ENCODE assay signal across 23 cellular contexts in the genomic region with DNA sequence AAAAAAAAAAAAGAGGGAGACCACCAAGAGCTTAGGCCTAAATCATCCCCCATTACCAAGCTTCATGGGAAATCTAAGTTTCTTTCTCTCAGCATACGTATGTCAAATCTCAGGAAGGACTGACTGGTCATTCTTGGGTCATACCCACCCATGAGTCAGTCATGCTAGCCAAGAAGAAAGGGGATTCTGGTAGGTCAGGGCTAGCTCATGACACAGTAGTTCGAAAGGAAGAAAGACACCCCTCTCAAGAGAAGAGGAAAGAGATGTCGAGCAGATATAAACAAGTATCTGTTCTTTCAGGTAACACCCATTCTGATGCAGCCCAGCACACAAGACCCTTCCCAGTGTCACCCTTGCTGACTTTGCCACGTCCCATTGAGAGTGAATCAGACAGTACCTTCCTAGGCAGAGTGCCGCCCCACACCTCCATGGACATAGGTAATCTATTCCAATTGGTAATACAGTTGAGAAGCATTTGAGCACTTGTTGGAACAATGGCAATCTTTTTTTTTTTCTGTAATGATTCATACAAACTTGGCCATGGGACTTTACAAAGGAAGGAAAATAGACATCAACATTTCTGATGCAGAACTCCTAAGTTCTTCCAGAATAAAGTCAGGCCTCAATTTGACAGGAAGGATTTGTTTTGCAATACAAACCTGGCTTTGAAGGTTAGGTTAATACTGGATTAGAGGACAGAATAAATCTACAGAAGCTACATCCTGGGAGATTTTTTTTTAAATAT.
"Had no signal": no experiment of that assay in that cellular context is flagged by ENCODE, and none has a peak within 500 bp of the region (broad histone marks: within the 10 kb centered on the region; RNA-seq: fewer than 3 reads in every experiment).

No MANE protein-coding gene starts in this region.

- H3K4me3 ChIP-seq: coronary artery, left lung, right atrium auricular region, suprapubic skin, transverse colon, uterus had no signal

- ATAC-seq: activated CD8-positive, alpha-beta T cell treated with anti-CD3 and anti-CD28 coated beads, Interleukin-2, amount 10 ng/mL, durations not matched to agents 7 days and 5 days; activated T-cell treated with anti-CD3 and anti-CD28 coated beads, Interleukin-2, amount 50 U/mL, for 4 hours; left lung; stimulated activated naive CD8-positive, alpha-beta T cell treated with anti-CD3 and anti-CD28 coated beads, Interleukin-15, amount 100 ng/mL, for 72 hours; T-cell had no signal

- H3K9me3 ChIP-seq: right atrium auricular region, suprapubic skin, transverse colon, uterus had no signal

- H3K36me3 ChIP-seq: brain microvascular endothelial cell, left lung, right atrium auricular region, suprapubic skin, transverse colon, uterus had no signal

- H3K4me1 ChIP-seq: left lung, right atrium auricular region, uterus had no signal

- DNase-seq: activated CD4-positive, alpha-beta T cell treated with anti-CD3 and anti-CD28 coated beads, Interleukin-2, amount 10 ng/mL, durations not matched to agents 24 days and 14 days; activated CD8-positive, alpha-beta memory T cell treated with anti-CD3 and anti-CD28 coated beads, Interleukin-2, amount 50 U/mL, for 4 hours; activated CD8-positive, alpha-beta T cell treated with anti-CD3 and anti-CD28 coated beads, Interleukin-2, amount 10 ng/mL, durations not matched to agents 7 days and 5 days; activated naive CD4-positive, alpha-beta T cell treated with anti-CD3 and anti-CD28 coated beads for 36 hours; activated T-cell treated with anti-CD3 and anti-CD28 coated beads, Interleukin-2, amount 50 U/mL, for 4 hours; anterior cingulate cortex; brain microvascular endothelial cell; effector CD4-positive, alpha-beta T cell; foreskin melanocyte; glutamatergic neuron; hypothalamus; left lung; mammary epithelial cell; midbrain; nucleus accumbens; stimulated activated naive CD8-positive, alpha-beta T cell treated with anti-CD3 and anti-CD28 coated beads, Interleukin-15, amount 100 ng/mL, for 72 hours; T-cell; T-helper 9 cell; transverse colon; uterus had no signal

- H3K27ac ChIP-seq: brain microvascular endothelial cell, coronary artery, right atrium auricular region, suprapubic skin, transverse colon, uterus had no signal

- H3K27me3 ChIP-seq: brain microvascular endothelial cell, left lung, right atrium auricular region, suprapubic skin, transverse colon, uterus had no signal
